ENCODE assay signal across 1 cellular context in the genomic region with DNA sequence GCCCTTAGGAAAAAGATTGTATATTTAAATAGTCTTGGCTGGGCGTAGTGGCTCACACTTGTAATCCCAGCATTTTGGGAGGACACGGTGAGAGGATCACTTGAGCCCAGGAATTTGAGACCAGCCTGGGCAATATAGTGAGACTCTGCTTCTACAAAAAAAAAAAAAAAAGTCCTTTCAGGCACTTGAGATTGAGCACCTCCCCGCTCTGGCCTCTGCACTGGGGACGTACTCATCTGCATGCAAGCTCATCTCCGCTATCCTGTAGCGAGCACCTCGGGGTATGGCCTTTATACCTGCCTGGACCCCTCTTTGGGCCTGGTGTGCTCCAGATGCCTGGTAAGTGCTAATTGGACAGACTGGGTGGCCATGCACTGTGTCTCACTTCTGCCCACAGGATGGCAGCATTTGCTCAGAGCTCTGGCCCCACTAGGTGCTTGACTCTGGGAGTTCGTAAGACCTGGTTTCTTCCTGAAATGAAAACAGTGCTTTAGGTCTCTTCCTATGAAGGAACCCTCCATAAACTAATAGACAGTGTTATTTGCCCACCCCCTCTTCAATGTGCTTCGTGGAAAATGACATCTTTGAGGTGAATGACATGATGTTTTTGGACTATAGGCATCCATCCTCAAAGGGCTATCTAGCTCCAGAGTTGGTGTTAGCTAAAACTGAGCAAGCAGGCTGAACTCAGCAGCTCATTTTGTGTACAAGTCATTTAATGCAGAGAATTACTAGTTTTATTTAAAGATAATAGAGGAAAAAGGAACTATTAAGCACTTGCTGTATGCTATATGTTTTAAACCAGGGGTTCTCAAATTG.
TF ChIP-seq lines count a peak whose summit lies in the region.

No MANE protein-coding gene starts in this region.

TF ChIP-seq in HEK293, 187 proteins besides CTCF, POLR2A, EP300 and RAD21 (continued from another document):
- TF ChIP-seq ZNF513 (tag by site-specific recombination; IDR thresholded peaks at IDR 0.05) (no peak), ZNF692 (tag by site-specific recombination; IDR thresholded peaks at IDR 0.05) (peak; percentile 35; the same call in 1 of the 2 replicates), ZFP69B (tag by site-specific recombination; IDR thresholded peaks at IDR 0.05) (0 out of 2 replicates have a peak, but pooled peaks have one; percentile 36), ZNF391 (tag by site-specific recombination; IDR thresholded peaks at IDR 0.05; ENCODE audit: borderline replicate concordance, low read depth) (no peak), IKZF3 (tag by site-specific recombination; IDR thresholded peaks at IDR 0.05) (no peak), ZNF138 (tag by site-specific recombination; IDR thresholded peaks at IDR 0.05; ENCODE audit: borderline replicate concordance) (no peak), ZBTB17 (tag by site-specific recombination; IDR thresholded peaks at IDR 0.05) (0 out of 2 replicates have a peak, but pooled peaks have one; percentile 30), GLI2 (tag by site-specific recombination; IDR thresholded peaks at IDR 0.05; ENCODE audit: borderline replicate concordance, low read depth) (no peak), TRIM28 (IDR thresholded peaks at IDR 0.05; ENCODE audit: borderline replicate concordance, low read length) (no peak), ZNF660 (tag by site-specific recombination; IDR thresholded peaks at IDR 0.05) (peak; percentile 58; the same call in 1 of the 2 replicates), ZNF843 (tag by site-specific recombination; IDR thresholded peaks at IDR 0.05) (no peak), ZNF155 (tag by site-specific recombination; IDR thresholded peaks at IDR 0.05) (no peak), ZBTB48 (tag by site-specific recombination; IDR thresholded peaks at IDR 0.05) (no peak), GLIS1 (tag by site-specific recombination; IDR thresholded peaks at IDR 0.05) (0 out of 2 replicates have a peak, but pooled peaks have one; percentile 10), ZNF324 (tag by site-specific recombination; IDR thresholded peaks at IDR 0.05) (no peak), ZBTB26 (tag by site-specific recombination; optimal IDR thresholded peaks at IDR 0.05) (no peak), ZNF561 (tag by site-specific recombination; IDR thresholded peaks at IDR 0.05; ENCODE audit: borderline replicate concordance) (no peak), MYNN (tag by site-specific recombination; IDR thresholded peaks at IDR 0.05; ENCODE audit: borderline replicate concordance) (no peak), ZNF654 (tag by site-specific recombination; IDR thresholded peaks at IDR 0.05; ENCODE audit: low read depth) (peak; percentile 96), ZNF121 (tag by site-specific recombination; IDR thresholded peaks at IDR 0.05) (peak; percentile 65; the same call in 1 of the 2 replicates), ZNF585B (tag by site-specific recombination; IDR thresholded peaks at IDR 0.05) (no peak), ZNF184 (tag by site-specific recombination; IDR thresholded peaks at IDR 0.05) (no peak), SP7 (tag by site-specific recombination; IDR thresholded peaks at IDR 0.05) (peak; percentile 17; the same call in 1 of the 2 replicates), KLF9 (tag by site-specific recombination; IDR thresholded peaks at IDR 0.05; ENCODE audit: low read depth) (no peak)
- TF ChIP-seq, protein P1, sequence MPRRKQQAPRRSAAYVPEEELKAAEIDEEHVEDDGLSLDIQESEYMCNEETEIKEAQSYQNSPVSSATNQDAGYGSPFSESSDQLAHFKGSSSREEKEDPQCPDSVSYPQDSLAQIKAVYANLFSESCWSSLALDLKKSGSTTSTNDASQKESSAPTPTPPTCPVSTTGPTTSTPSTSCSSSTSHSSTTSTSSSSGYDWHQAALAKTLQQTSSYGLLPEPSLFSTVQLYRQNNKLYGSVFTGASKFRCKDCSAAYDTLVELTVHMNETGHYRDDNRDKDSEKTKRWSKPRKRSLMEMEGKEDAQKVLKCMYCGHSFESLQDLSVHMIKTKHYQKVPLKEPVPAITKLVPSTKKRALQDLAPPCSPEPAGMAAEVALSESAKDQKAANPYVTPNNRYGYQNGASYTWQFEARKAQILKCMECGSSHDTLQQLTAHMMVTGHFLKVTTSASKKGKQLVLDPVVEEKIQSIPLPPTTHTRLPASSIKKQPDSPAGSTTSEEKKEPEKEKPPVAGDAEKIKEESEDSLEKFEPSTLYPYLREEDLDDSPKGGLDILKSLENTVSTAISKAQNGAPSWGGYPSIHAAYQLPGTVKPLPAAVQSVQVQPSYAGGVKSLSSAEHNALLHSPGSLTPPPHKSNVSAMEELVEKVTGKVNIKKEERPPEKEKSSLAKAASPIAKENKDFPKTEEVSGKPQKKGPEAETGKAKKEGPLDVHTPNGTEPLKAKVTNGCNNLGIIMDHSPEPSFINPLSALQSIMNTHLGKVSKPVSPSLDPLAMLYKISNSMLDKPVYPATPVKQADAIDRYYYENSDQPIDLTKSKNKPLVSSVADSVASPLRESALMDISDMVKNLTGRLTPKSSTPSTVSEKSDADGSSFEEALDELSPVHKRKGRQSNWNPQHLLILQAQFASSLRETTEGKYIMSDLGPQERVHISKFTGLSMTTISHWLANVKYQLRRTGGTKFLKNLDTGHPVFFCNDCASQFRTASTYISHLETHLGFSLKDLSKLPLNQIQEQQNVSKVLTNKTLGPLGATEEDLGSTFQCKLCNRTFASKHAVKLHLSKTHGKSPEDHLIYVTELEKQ (tag by site-specific recombination; IDR thresholded peaks at IDR 0.05; ENCODE audit: borderline replicate concordance), result no peak
- TF ChIP-seq, protein P2, sequence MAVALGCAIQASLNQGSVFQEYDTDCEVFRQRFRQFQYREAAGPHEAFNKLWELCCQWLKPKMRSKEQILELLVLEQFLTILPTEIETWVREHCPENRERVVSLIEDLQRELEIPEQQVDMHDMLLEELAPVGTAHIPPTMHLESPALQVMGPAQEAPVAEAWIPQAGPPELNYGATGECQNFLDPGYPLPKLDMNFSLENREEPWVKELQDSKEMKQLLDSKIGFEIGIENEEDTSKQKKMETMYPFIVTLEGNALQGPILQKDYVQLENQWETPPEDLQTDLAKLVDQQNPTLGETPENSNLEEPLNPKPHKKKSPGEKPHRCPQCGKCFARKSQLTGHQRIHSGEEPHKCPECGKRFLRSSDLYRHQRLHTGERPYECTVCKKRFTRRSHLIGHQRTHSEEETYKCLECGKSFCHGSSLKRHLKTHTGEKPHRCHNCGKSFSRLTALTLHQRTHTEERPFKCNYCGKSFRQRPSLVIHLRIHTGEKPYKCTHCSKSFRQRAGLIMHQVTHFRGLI (tag by site-specific recombination; IDR thresholded peaks at IDR 0.05), result no peak
